ENCODE assay signal across 8 cellular contexts in genomic region chr16:50692999-50693781, GRCh38. TPM values are rescaled to one million over a fixed set of nuclear protein-coding genes. Genes with fewer than 3 reads are reported as not detected.
A peak's percentile ranks its signal among the peaks of the same experiment; 100 is the strongest.
DNase-seq lines count a peak whose midpoint lies in the region; ATAC-seq and TF ChIP-seq lines count a peak whose summit lies in the region.

NOD2 (plus strand) TSS chr16:50693606; CDS start chr16:50699496, 5,890 bp downstream.

- H3K4me1 ChIP-seq in breast epithelium: peaks cover 11 to 12% of the 10 kb centered on the region in 2 donors
- peaks cover 3 to 29% (median 14%) of the 10 kb centered on the region in 4 donors for H3K4me1 ChIP-seq in right lobe of liver
- H3K4me1 ChIP-seq in upper lobe of right lung: peaks cover 33% of the 10 kb centered on the region

- TF ChIP-seq CTCF in CD4-positive, alpha-beta T cell (IDR thresholded peaks at IDR 0.05): no peak
- no peak for TF ChIP-seq CTCF in LNCaP clone FGC (IDR thresholded peaks at IDR 0.05; ENCODE audit: control insufficient read depth, extremely low read depth, insufficient read depth)
- TF ChIP-seq CTCF in breast epithelium (IDR thresholded peaks at IDR 0.05): no peak
- TF ChIP-seq CTCF in right lobe of liver (IDR thresholded peaks at IDR 0.05): no peak
- no peak for TF ChIP-seq CTCF in upper lobe of right lung (IDR thresholded peaks at IDR 0.05)

- ATAC-seq in CD4-positive, alpha-beta T cell (ENCODE audit: poor library complexity): peak; percentile 67
- peak; percentile 5 to 53 (median 39) for ATAC-seq in right lobe of liver
- ATAC-seq in upper lobe of right lung: peak; percentile 57

- H3K9me3 Mint-ChIP-seq in CD4-positive, alpha-beta T cell: no peaks in the 10 kb centered on the region

- POLR2A ChIA-PET in CD4-positive, alpha-beta T cell (lab: Charles Lee): interaction anchor here (1.2 to 2.3 kb wide), 3 partner anchors 12 to 54 kb away, joined by 3 to 11 read pairs (median 10); partner anchors contain the start of genes CYLD and SNX20

- TF ChIP-seq POLR2A in breast epithelium (IDR thresholded peaks at IDR 0.05) (no peak), right lobe of liver (IDR thresholded peaks at IDR 0.05) (peak; percentile 48)

- H3K4me3 ChIP-seq in LNCaP clone FGC (ENCODE audit: low read depth, low read length) (peak within 1 kb of the TSS; percentile 45), breast epithelium (peak within 1 kb of the TSS; percentile 46 to 73 (median 56)), right lobe of liver (peak within 1 kb of the TSS; percentile 41 to 48 (median 45)), upper lobe of right lung (peak within 1 kb of the TSS; percentile 48)

- no peak within 1 kb of the TSS for H3K27ac ChIP-seq in CD4-positive, alpha-beta T cell (ENCODE audit: low read depth, low read length)
- peak within 1 kb of the TSS; percentile 29 to 51 for H3K27ac ChIP-seq in breast epithelium
- H3K27ac ChIP-seq in right lobe of liver: peak within 1 kb of the TSS in 2 of 3 donors; percentile 10 to 29
- no peak within 1 kb of the TSS for H3K27ac ChIP-seq in upper lobe of right lung

- DNase-seq in CD4-positive, alpha-beta T cell: peak in 2 of 10 experiments; percentile 35 to 48
- no peak for DNase-seq in LNCaP clone FGC (ENCODE audit: low read depth)
- DNase-seq in breast epithelium (ENCODE audit: low spot score in 2 of 2): no peak
- DNase-seq in right lobe of liver: peak in 1 of 3 donors; percentile 53
- no peak for DNase-seq in upper lobe of right lung
- DNase-seq in NCI-H1436 (lab: John Stamatoyannopoulos, UW): no peak
- no peak for DNase-seq in KG1 (lab: John Stamatoyannopoulos, UW)
- DNase-seq in stimulated activated CD4-positive, alpha-beta T cell treated with anti-CD3 and anti-CD28 coated beads, Interleukin-1b, Interleukin-23, amount 100 ng/mL, for 48 hours: no peak

- no peaks in the 10 kb centered on the region for H3K27me3 ChIP-seq in CD4-positive, alpha-beta T cell (ENCODE audit: control insufficient read depth, insufficient read depth, low read length)
- H3K27me3 ChIP-seq in breast epithelium: no peaks in the 10 kb centered on the region
- H3K27me3 ChIP-seq in right lobe of liver: no peaks in the 10 kb centered on the region
- H3K27me3 ChIP-seq in upper lobe of right lung: no peaks in the 10 kb centered on the region

- no peaks in the 10 kb centered on the region for H3K27me3 Mint-ChIP-seq in CD4-positive, alpha-beta T cell

- H3K36me3 ChIP-seq in breast epithelium: no peaks in the 10 kb centered on the region
- no peaks in the 10 kb centered on the region for H3K36me3 ChIP-seq in right lobe of liver
- H3K36me3 ChIP-seq in upper lobe of right lung: no peaks in the 10 kb centered on the region

- CTCF ChIA-PET in CD4-positive, alpha-beta T cell (lab: Charles Lee): interaction anchor here (1.8 kb wide), 1 partner anchor 28 kb away, joined by 7 read pairs; no protein-coding TSS in a partner anchor

- peak within 1 kb of the TSS; percentile 83 for H3K4me3 Mint-ChIP-seq in CD4-positive, alpha-beta T cell

- H3K27ac Mint-ChIP-seq in CD4-positive, alpha-beta T cell: peak within 1 kb of the TSS; percentile 72

- H3K9me3 ChIP-seq in CD4-positive, alpha-beta T cell (ENCODE audit: control insufficient read depth, low read length): no peaks in the 10 kb centered on the region
- H3K9me3 ChIP-seq in breast epithelium (no peaks in the 10 kb centered on the region), right lobe of liver (no peaks in the 10 kb centered on the region), upper lobe of right lung (no peaks in the 10 kb centered on the region)

- no peaks in the 10 kb centered on the region for H3K36me3 Mint-ChIP-seq in CD4-positive, alpha-beta T cell (ENCODE audit: low read depth)

- intact Hi-C loops in CD4-positive, alpha-beta T cell (cut with DNase I, micrococcal nuclease): no loop called here
- intact Hi-C loops in breast epithelium (cut with DNase I; ENCODE audit: low total_unique reads): no loop called here
- intact Hi-C loops in right lobe of liver (cut with DNase I): no loop called here
- intact Hi-C loops in upper lobe of right lung (cut with DNase I): no loop called here

- H3K4me1 Mint-ChIP-seq in CD4-positive, alpha-beta T cell (ENCODE audit: low read depth): peaks cover 62% of the 10 kb centered on the region

- WGBS in right lobe of liver (ENCODE audit: insufficient coverage, low coverage, low lambda C conversion rate, missing lambda C conversion rate): 35% methylated on average over 12 of the region's 56 CpGs

RNA-seq across cellular contexts. Expression of gene NOD2, which starts in this region (rescaled TPM):
- 1 to 10 TPM; 4.5 to 5.3 TPM for total RNA-seq in CD4-positive, alpha-beta T cell
- 1 to 10 TPM; 2.6 to 4.9 (median 3.8) TPM for total RNA-seq in breast epithelium
- 1 to 10 TPM in 4 of 6 experiments, under 1 TPM in 2; 0.74 to 6.0 (median 1.4) TPM for total RNA-seq in right lobe of liver
- total RNA-seq in upper lobe of right lung: 4.2 TPM

Comparison
In these comparisons a context has a peak if more than half of its experiments do, and no peak if none do; other contexts are left out.
1. H3K27ac ChIP-seq: peak in breast epithelium (2 of 2) and right lobe of liver (2 of 3); none in CD4-positive, alpha-beta T cell (single experiment) and upper lobe of right lung (single experiment).
2. Peak in every context shown above with its lines, with median percentiles within 50 percentile points of each other: ATAC-seq and H3K4me3 ChIP-seq.